In genomic region chr13:98650376-98651107, GRCh38 we compare ENCODE assay signal across 15 cellular contexts.
A peak's percentile ranks its signal among the peaks of the same experiment; 100 is the strongest.
DNase-seq lines count a peak whose midpoint lies in the region; ATAC-seq, FAIRE-seq and TF ChIP-seq lines count a peak whose summit lies in the region.
"Had no signal": no experiment of that assay in that cellular context is flagged by ENCODE, and none has a peak within 500 bp of the region (broad histone marks: within the 10 kb centered on the region; RNA-seq: fewer than 3 reads in every experiment).

No MANE protein-coding gene starts in this region.

- H3K4me3 ChIP-seq in bronchial epithelial cell (ENCODE audit: low read depth, low read length): no peak overlapping the region
- no peak overlapping the region for H3K4me3 ChIP-seq in mucosa of descending colon
- H3K4me3 ChIP-seq: GM23248 had no signal

- DNase-seq in CD14-positive monocyte (ENCODE audit: low spot score) (no peak), MV-4-11 (lab: John Stamatoyannopoulos, UW) (peak; percentile 79), bronchial epithelial cell (ENCODE audit: low read depth) (peak; percentile 54), mucosa of descending colon (peak; percentile 89 to 93 (median 93)), NCI-H1105 (lab: John Stamatoyannopoulos, UW) (no peak), cardiac septum (ENCODE audit: low spot score) (no peak)
- DNase-seq: activated naive CD8-positive, alpha-beta T cell treated with anti-CD3 and anti-CD28 coated beads, Interleukin-2, amount 10 ng/mL, durations not matched to agents 7 days and 5 days; DMS153; GM23248; midbrain; NCI-H510A had no signal

- no peaks in the 10 kb centered on the region for H3K27me3 ChIP-seq in bronchial epithelial cell (ENCODE audit: control insufficient read depth, insufficient read depth, low read length)

- peak overlapping the region in 1 of 2 donors; percentile 54 for H3K4me3 Mint-ChIP-seq in CD14-positive monocyte
- H3K4me3 Mint-ChIP-seq: activated naive CD8-positive, alpha-beta T cell treated with anti-CD3 and anti-CD28 coated beads, Interleukin-2, amount 10 ng/mL, durations not matched to agents 7 days and 5 days; WTC11 had no signal

- peak; percentile 88 for ATAC-seq in mucosa of descending colon
- ATAC-seq in HG02588 (IDR thresholded peaks at IDR 0.05; ENCODE audit: unreplicated experiment): no peak
- ATAC-seq in GM18502 (IDR thresholded peaks at IDR 0.05; ENCODE audit: poor library complexity, unreplicated experiment): no peak
- ATAC-seq: WTC11 had no signal

- H3K9me3 ChIP-seq in mucosa of descending colon: no peaks in the 10 kb centered on the region

- H3K27ac Mint-ChIP-seq in CD14-positive monocyte: peak overlapping the region; percentile 1 to 89 (median 64)
- H3K27ac Mint-ChIP-seq: activated naive CD8-positive, alpha-beta T cell treated with anti-CD3 and anti-CD28 coated beads, Interleukin-2, amount 10 ng/mL, durations not matched to agents 7 days and 5 days; WTC11 had no signal

- peaks cover 0 to 1% of the 10 kb centered on the region in 2 donors for H3K36me3 Mint-ChIP-seq in CD14-positive monocyte
- H3K36me3 Mint-ChIP-seq: activated naive CD8-positive, alpha-beta T cell treated with anti-CD3 and anti-CD28 coated beads, Interleukin-2, amount 10 ng/mL, durations not matched to agents 7 days and 5 days; WTC11 had no signal

- peak; percentile 85 for FAIRE-seq in bronchial epithelial cell (lab: Jason Lieb, UNC)
- FAIRE-seq: urothelium cell line had no signal

- peaks cover 0 to 4% (median 1%) of the 10 kb centered on the region in 7 donors for H3K9me3 Mint-ChIP-seq in CD14-positive monocyte
- H3K9me3 Mint-ChIP-seq: activated naive CD8-positive, alpha-beta T cell treated with anti-CD3 and anti-CD28 coated beads, Interleukin-2, amount 10 ng/mL, durations not matched to agents 7 days and 5 days; WTC11 had no signal

- H3K36me3 ChIP-seq in bronchial epithelial cell (ENCODE audit: control insufficient read depth, insufficient read depth, low read length) (no peaks in the 10 kb centered on the region), mucosa of descending colon (ENCODE audit: low read depth) (no peaks in the 10 kb centered on the region)

- H3K4me1 ChIP-seq in mucosa of descending colon (ENCODE audit: low read depth): peaks cover 33% of the 10 kb centered on the region

- TF ChIP-seq CTCF in CD14-positive monocyte (IDR thresholded peaks at IDR 0.05) (no peak), bronchial epithelial cell (IDR thresholded peaks at IDR 0.05; ENCODE audit: insufficient read depth, low read length, severe bottlenecking) (no peak), mucosa of descending colon (IDR thresholded peaks at IDR 0.05) (no peak)

- intact Hi-C loops in CD14-positive monocyte (cut with micrococcal nuclease): loop anchor here (5.0 kb wide), 1 partner anchor 203 kb away; no protein-coding TSS in a partner anchor
- intact Hi-C loops in mucosa of descending colon (cut with DNase I, micrococcal nuclease): loop anchor here (5.0 to 10.0 kb wide), 2 partner anchors 203 to 206 kb away; no protein-coding TSS in a partner anchor
- intact Hi-C loops in cardiac septum (cut with DNase I): loop anchor here (5.0 kb wide), 1 partner anchor 183 kb away; no protein-coding TSS in a partner anchor

- H3K4me1 Mint-ChIP-seq in CD14-positive monocyte: peaks cover 41% of the 10 kb centered on the region

- H3K27me3 Mint-ChIP-seq in CD14-positive monocyte (ENCODE audit: low read depth in 3 of 3): peaks cover 3 to 13% (median 6%) of the 10 kb centered on the region in 3 donors

Comparison
In these comparisons a context has a peak if more than half of its experiments do, and no peak if none do; other contexts are left out.
1. DNase-seq: peak in MV-4-11 (single experiment), bronchial epithelial cell (single experiment) and mucosa of descending colon (3 of 3); none in CD14-positive monocyte (single experiment), NCI-H1105 (single experiment) and cardiac septum (single experiment).